19 cellular contexts compared by ENCODE assay signal in genomic region chr4:182878633-182879495, GRCh38. TPM values are rescaled to one million over a fixed set of nuclear protein-coding genes. Genes with fewer than 3 reads are reported as not detected.
DNase-seq lines count a peak whose midpoint lies in the region; ATAC-seq, FAIRE-seq and TF ChIP-seq lines count a peak whose summit lies in the region.
"Had no signal": no experiment of that assay in that cellular context is flagged by ENCODE, and none has a peak within 500 bp of the region (broad histone marks: within the 10 kb centered on the region; RNA-seq: fewer than 3 reads in every experiment).

No MANE protein-coding gene starts in this region.

- no peak overlapping the region for H3K4me2 ChIP-seq in DND-41 (ENCODE audit: insufficient read depth, low read length)

- H3K27me3 Mint-ChIP-seq in WTC11 (ENCODE audit: low read depth), result no peaks in the 10 kb centered on the region
- H3K27me3 Mint-ChIP-seq in natural killer cell treated with Interleukin-12 subunit alpha and Interleukin-12 subunit beta and Interleukin-15 and Interleukin-18, amount 100 ng/mL, for 72 hours, result no peaks in the 10 kb centered on the region
- H3K27me3 Mint-ChIP-seq: CD4-positive, alpha-beta T cell had no signal

- H3K79me2 ChIP-seq in DND-41 (ENCODE audit: insufficient read depth, low read length), result no peaks in the 10 kb centered on the region

- H4K20me1 ChIP-seq in DND-41 (ENCODE audit: insufficient read depth, low read length), result no peaks in the 10 kb centered on the region

- ATAC-seq in DND-41 (ENCODE audit: insufficient read depth, low read depth) (peak; percentile 28; the same call in 1 of the 3 replicates), WTC11 (peak; percentile 51), HG03108 (IDR thresholded peaks at IDR 0.05; ENCODE audit: unreplicated experiment) (no peak)
- ATAC-seq in natural killer cell treated with Interleukin-12 subunit alpha and Interleukin-12 subunit beta and Interleukin-15 and Interleukin-18, amount 100 ng/mL, for 72 hours, result peak; percentile 28 to 34

- no peaks in the 10 kb centered on the region for H3K4me1 Mint-ChIP-seq in WTC11
- H3K4me1 Mint-ChIP-seq in natural killer cell treated with Interleukin-12 subunit alpha and Interleukin-12 subunit beta and Interleukin-15 and Interleukin-18, amount 100 ng/mL, for 72 hours (ENCODE audit: low read depth in 2 of 2), result no peaks in the 10 kb centered on the region

- CTCF ChIA-PET in A673 (lab: Charles Lee), result no interaction called here
- CTCF ChIA-PET in WTC11 (lab: Charles Lee), result interaction anchor here (0.6 kb wide), 1 partner anchor 30 kb away, joined by 3 read pairs; no protein-coding TSS in a partner anchor

- H3K36me3 Mint-ChIP-seq in WTC11, result peaks cover 16% of the 10 kb centered on the region
- H3K36me3 Mint-ChIP-seq in natural killer cell treated with Interleukin-12 subunit alpha and Interleukin-12 subunit beta and Interleukin-15 and Interleukin-18, amount 100 ng/mL, for 72 hours, result peaks cover 8% of the 10 kb centered on the region

- peak overlapping the region; percentile 34; the same call in 1 of the 2 replicates for H3K27ac Mint-ChIP-seq in WTC11
- H3K27ac Mint-ChIP-seq in natural killer cell treated with Interleukin-12 subunit alpha and Interleukin-12 subunit beta and Interleukin-15 and Interleukin-18, amount 100 ng/mL, for 72 hours, result no peak overlapping the region
- H3K27ac Mint-ChIP-seq: B cell; CD4-positive, alpha-beta T cell; IgD-negative memory B cell had no signal

- H3K27ac ChIP-seq in A673 (ENCODE audit: low read depth, low read length, poor library complexity, severe bottlenecking), result no peak overlapping the region
- H3K27ac ChIP-seq in DND-41 (ENCODE audit: low read length), result no peak overlapping the region
- H3K27ac ChIP-seq: Peyer's patch had no signal

- no TSS peak for BruUV-seq in A673 (replicated peaks; lab: Mats Ljungman, UMichigan)

- H3K9ac ChIP-seq in DND-41 (ENCODE audit: low read depth, low read length), result no peak overlapping the region

- H3K27me3 ChIP-seq in A673 (replicated peaks; ENCODE audit: insufficient read depth, low read depth, low read length, poor library complexity) (no peaks in the 10 kb centered on the region), DND-41 (ENCODE audit: insufficient read depth, low read length, poor library complexity) (no peaks in the 10 kb centered on the region)
- H3K27me3 ChIP-seq: Peyer's patch had no signal

- no peak for FAIRE-seq in frontal cortex (lab: Jason Lieb, UNC)

- POLR2A ChIA-PET in A673 (lab: Charles Lee; ENCODE audit: low non-redundant PET), result no interaction called here
- POLR2A ChIA-PET in WTC11 (lab: Charles Lee), result no interaction called here

- TF ChIP-seq CTCF in A673 (conservative IDR thresholded peaks at IDR 0.05; ENCODE audit: low read depth, low read length), result 0 out of 2 replicates have a peak, but pooled peaks have one; percentile 11
- no peak for TF ChIP-seq CTCF in DND-41 (IDR thresholded peaks at IDR 0.05; ENCODE audit: borderline replicate concordance, extremely low read depth, low read length, poor library complexity, severe bottlenecking)
- TF ChIP-seq CTCF in WTC11 (IDR thresholded peaks at IDR 0.05), result no peak

- no peak overlapping the region for H3K4me3 Mint-ChIP-seq in WTC11
- H3K4me3 Mint-ChIP-seq in natural killer cell treated with Interleukin-12 subunit alpha and Interleukin-12 subunit beta and Interleukin-15 and Interleukin-18, amount 100 ng/mL, for 72 hours, result no peak overlapping the region
- H3K4me3 Mint-ChIP-seq: B cell; CD4-positive, alpha-beta T cell; IgD-negative memory B cell had no signal

- H3K9me3 Mint-ChIP-seq in WTC11, result peaks cover 12% of the 10 kb centered on the region
- H3K9me3 Mint-ChIP-seq in natural killer cell treated with Interleukin-12 subunit alpha and Interleukin-12 subunit beta and Interleukin-15 and Interleukin-18, amount 100 ng/mL, for 72 hours, result no peaks in the 10 kb centered on the region
- H3K9me3 Mint-ChIP-seq: CD4-positive, alpha-beta T cell had no signal

- DNase-seq in A673 (ENCODE audit: low spot score) (no peak), DND-41 (no peak), WTC11 (ENCODE audit: low spot score) (no peak), NCI-H510A (lab: John Stamatoyannopoulos, UW) (no peak), OCI-M2 (lab: John Stamatoyannopoulos, UW; ENCODE audit: unreplicated experiment) (no peak), frontal cortex (ENCODE audit: low spot score in 2 of 2) (no peak)
- DNase-seq in natural killer cell treated with Interleukin-12 subunit alpha and Interleukin-12 subunit beta and Interleukin-15 and Interleukin-18, amount 100 ng/mL, for 72 hours (ENCODE audit: low spot score), result no peak
- DNase-seq: CD4-positive, alpha-beta T cell; Kasumi-1; MM.1S; NCI-H1092 treated with DMSO at 0.1 percent for 48 hours; NCI-H2081 treated with DMSO at 0.1 percent for 48 hours; NCI-H524; Peyer's patch; SHP77 had no signal

- peaks cover 8% of the 10 kb centered on the region for H3K36me3 ChIP-seq in A673 (ENCODE audit: insufficient read depth, low read length, poor library complexity, severe bottlenecking)
- peaks cover 30% of the 10 kb centered on the region for H3K36me3 ChIP-seq in DND-41 (ENCODE audit: insufficient read depth, low read length)
- H3K36me3 ChIP-seq: Peyer's patch had no signal

- no peak overlapping the region for H2AFZ ChIP-seq in DND-41 (ENCODE audit: low read depth, low read length)

- H3K4me3 ChIP-seq in A673 (ENCODE audit: low read depth, low read length, poor library complexity, severe bottlenecking), result no peak overlapping the region
- H3K4me3 ChIP-seq in DND-41 (ENCODE audit: low read depth in 1 of 2, low read length in 2 of 2), result no peak overlapping the region
- H3K4me3 ChIP-seq: HAP-1, Peyer's patch had no signal

- intact Hi-C loops in A673 (cut with micrococcal nuclease; ENCODE audit: unreplicated experiment), result no loop called here

- peaks cover 29% of the 10 kb centered on the region for H3K4me1 ChIP-seq in A673 (ENCODE audit: insufficient read depth, low read length, poor library complexity, severe bottlenecking)
- H3K4me1 ChIP-seq in DND-41 (ENCODE audit: insufficient read depth, low read length), result no peaks in the 10 kb centered on the region
- H3K4me1 ChIP-seq: HAP-1, Peyer's patch had no signal

- H3K9me3 ChIP-seq in A673 (ENCODE audit: low read depth, low read length, poor library complexity, severe bottlenecking) (peaks cover 9% of the 10 kb centered on the region), DND-41 (ENCODE audit: insufficient read depth, low read length, severe bottlenecking) (peaks cover 3% of the 10 kb centered on the region)
- H3K9me3 ChIP-seq: Peyer's patch had no signal

TF ChIP-seq in WTC11, 78 proteins besides CTCF, POLR2A, EP300 and RAD21 (continues in another document):
- TF ChIP-seq ETV6 (CRISPR knock-in tag; IDR thresholded peaks at IDR 0.05) (no peak), ZNF416 (CRISPR knock-in tag; IDR thresholded peaks at IDR 0.05) (no peak), CDX4 (CRISPR knock-in tag; IDR thresholded peaks at IDR 0.05; ENCODE audit: borderline replicate concordance) (no peak), CREM (CRISPR knock-in tag; IDR thresholded peaks at IDR 0.05) (no peak), RELA (CRISPR knock-in tag; IDR thresholded peaks at IDR 0.05; ENCODE audit: borderline replicate concordance) (no peak), ZNF671 (CRISPR knock-in tag; IDR thresholded peaks at IDR 0.05) (no peak), PRDM15 (CRISPR knock-in tag; IDR thresholded peaks at IDR 0.05) (no peak), ZBTB43 (CRISPR knock-in tag; IDR thresholded peaks at IDR 0.05) (no peak), CREB1 (CRISPR knock-in tag; IDR thresholded peaks at IDR 0.05) (no peak)

RNA-seq across cellular contexts. Expression of gene DCTD, which starts 38.3 kb away (rescaled TPM):
- 65.9 and 72.7 TPM in 2 replicates for total RNA-seq in A673 (2021)
- total RNA-seq in WTC11 (2021), result 56.8 to 72.6 TPM (median 68.2 TPM) in 3 replicates
- total RNA-seq in natural killer cell treated with Interleukin-12 subunit alpha and Interleukin-12 subunit beta and Interleukin-15 and Interleukin-18, amount 100 ng/mL, for 72 hours, result 100 to 1,000 TPM in 1 of 2 donors, 10 to 100 TPM in 1; 83.6 to 135 TPM
- total RNA-seq in frontal cortex, result 24.9 TPM
